8 cellular contexts compared by ENCODE assay signal in genomic region chr3:142596726-142597088, GRCh38. TPM values are rescaled to one million over a fixed set of nuclear protein-coding genes. Genes with fewer than 3 reads are reported as not detected.
DNase-seq lines count a peak whose midpoint lies in the region; ATAC-seq, FAIRE-seq and TF ChIP-seq lines count a peak whose summit lies in the region.

No MANE protein-coding gene starts in this region.

- H3K4me1 Mint-ChIP-seq in activated CD4-positive, alpha-beta T cell treated with anti-CD3 and anti-CD28 coated beads, Interleukin-2, amount 10 ng/mL, durations not matched to agents 7 days and 5 days: peaks cover 21% of the 10 kb centered on the region
- H3K4me1 Mint-ChIP-seq in activated naive CD8-positive, alpha-beta T cell (ENCODE audit: low read depth): peaks cover 20% of the 10 kb centered on the region

- H3K36me3 Mint-ChIP-seq in activated CD4-positive, alpha-beta T cell treated with anti-CD3 and anti-CD28 coated beads, Interleukin-2, amount 10 ng/mL, durations not matched to agents 7 days and 5 days (ENCODE audit: low read depth): no peaks in the 10 kb centered on the region
- H3K36me3 Mint-ChIP-seq in activated naive CD8-positive, alpha-beta T cell: no peaks in the 10 kb centered on the region

- POLR2A ChIA-PET in activated CD4-positive, alpha-beta T cell treated with anti-CD3 and anti-CD28 coated beads, Interleukin-2, amount 10 ng/mL, durations not matched to agents 7 days and 5 days (lab: Charles Lee): no interaction called here

- peaks cover 0 to 27% of the 10 kb centered on the region in 2 donors for H3K4me1 ChIP-seq in left lung
- peaks cover 0 to 9% (median 7%) of the 10 kb centered on the region in 4 donors for H3K4me1 ChIP-seq in tibial artery

- CTCF ChIA-PET in activated CD4-positive, alpha-beta T cell treated with anti-CD3 and anti-CD28 coated beads, Interleukin-2, amount 10 ng/mL, durations not matched to agents 7 days and 5 days (lab: Charles Lee): interaction anchor here (0.6 to 0.9 kb wide), 2 partner anchors 12 to 55 kb away, joined by 3 to 7 read pairs; no protein-coding TSS in a partner anchor

- no peak overlapping the region for H3K27ac Mint-ChIP-seq in activated CD4-positive, alpha-beta T cell treated with anti-CD3 and anti-CD28 coated beads, Interleukin-2, amount 10 ng/mL, durations not matched to agents 7 days and 5 days
- peak overlapping the region; percentile 55 for H3K27ac Mint-ChIP-seq in activated naive CD8-positive, alpha-beta T cell

- H3K27me3 ChIP-seq in left lung: no peaks in the 10 kb centered on the region
- no peaks in the 10 kb centered on the region for H3K27me3 ChIP-seq in tibial artery

- TF ChIP-seq CTCF in left lung (IDR thresholded peaks at IDR 0.05) (no peak), tibial artery (IDR thresholded peaks at IDR 0.05) (no peak), D721Med (IDR thresholded peaks at IDR 0.05; ENCODE audit: insufficient read depth, missing control alignments) (no peak)

- no peaks in the 10 kb centered on the region for H3K9me3 Mint-ChIP-seq in activated CD4-positive, alpha-beta T cell treated with anti-CD3 and anti-CD28 coated beads, Interleukin-2, amount 10 ng/mL, durations not matched to agents 7 days and 5 days
- H3K9me3 Mint-ChIP-seq in activated naive CD8-positive, alpha-beta T cell (ENCODE audit: low read depth): no peaks in the 10 kb centered on the region

- H3K27me3 Mint-ChIP-seq in activated CD4-positive, alpha-beta T cell treated with anti-CD3 and anti-CD28 coated beads, Interleukin-2, amount 10 ng/mL, durations not matched to agents 7 days and 5 days: peaks cover 6% of the 10 kb centered on the region
- peaks cover 3% of the 10 kb centered on the region for H3K27me3 Mint-ChIP-seq in activated naive CD8-positive, alpha-beta T cell

- H3K9me3 ChIP-seq in left lung (no peaks in the 10 kb centered on the region), tibial artery (no peaks in the 10 kb centered on the region)

- DNase-seq in activated CD4-positive, alpha-beta T cell treated with anti-CD3 and anti-CD28 coated beads, Interleukin-2, amount 10 ng/mL, durations not matched to agents 7 days and 5 days: no peak
- no peak for DNase-seq in activated CD4-positive, alpha-beta T cell treated with anti-CD3 and anti-CD28 coated beads, Interleukin-2, amount 50 U/mL, for 1 hour
- DNase-seq in left lung: no peak
- no peak for DNase-seq in tibial artery
- no peak for DNase-seq in stimulated activated CD4-positive, alpha-beta T cell treated with anti-CD3 and anti-CD28 coated beads, Interleukin-2, amount 100 ng/mL, for 48 hours
- no peak for DNase-seq in D721Med (ENCODE audit: insufficient read length, low spot score)

- no peak for FAIRE-seq in D721Med (lab: Jason Lieb, UNC)

- no peaks in the 10 kb centered on the region for H3K36me3 ChIP-seq in left lung
- no peaks in the 10 kb centered on the region for H3K36me3 ChIP-seq in tibial artery

- H3K27ac ChIP-seq in left lung (peak overlapping the region; percentile 81 to 89), tibial artery (peak overlapping the region; percentile 34 to 65)

- H3K4me3 ChIP-seq in left lung: peak overlapping the region; percentile 77 to 80
- peak overlapping the region; percentile 63 to 64 for H3K4me3 ChIP-seq in tibial artery

- peak overlapping the region; percentile 96 for H3K4me3 Mint-ChIP-seq in activated CD4-positive, alpha-beta T cell treated with anti-CD3 and anti-CD28 coated beads, Interleukin-2, amount 10 ng/mL, durations not matched to agents 7 days and 5 days
- H3K4me3 Mint-ChIP-seq in activated naive CD8-positive, alpha-beta T cell: peak overlapping the region; percentile 97

- intact Hi-C loops in left lung (cut with DNase I): no loop called here
- intact Hi-C loops in tibial artery (cut with DNase I; ENCODE audit: low total_unique reads): no loop called here

- peak; percentile 9 for ATAC-seq in left lung
- ATAC-seq in GM18502 (IDR thresholded peaks at IDR 0.05; ENCODE audit: poor library complexity, unreplicated experiment): no peak

RNA-seq across cellular contexts. Expression of gene PLS1, which starts 0.5 kb away (rescaled TPM):
- 1 to 10 TPM; 2.1 to 2.6 TPM for total RNA-seq in activated CD4-positive, alpha-beta T cell treated with anti-CD3 and anti-CD28 coated beads, Interleukin-2, amount 10 ng/mL, durations not matched to agents 7 days and 5 days
- 10 to 100 TPM; 24.1 to 40.4 TPM for total RNA-seq in left lung

RNA-seq across cellular contexts. Expression of gene ATR, which starts 18.2 kb away (rescaled TPM):
- 10 to 100 TPM; 31.5 to 31.8 TPM for total RNA-seq in activated CD4-positive, alpha-beta T cell treated with anti-CD3 and anti-CD28 coated beads, Interleukin-2, amount 10 ng/mL, durations not matched to agents 7 days and 5 days
- 10 to 100 TPM; 19.5 to 28.7 TPM for total RNA-seq in left lung

Comparison
In these comparisons a context has a peak if more than half of its experiments do, and no peak if none do; other contexts are left out.
1. RNA of gene PLS1, which starts 0.5 kb away (total RNA-seq): 24.1 to 40.4 TPM in left lung; 2.1 to 2.6 TPM in activated CD4-positive, alpha-beta T cell treated with anti-CD3 and anti-CD28 coated beads, Interleukin-2, amount 10 ng/mL, durations not matched to agents 7 days and 5 days; every median in the first group is over 4 times any median in the second.